8 cellular contexts compared by ENCODE assay signal in genomic region chr2:60553496-60553991, GRCh38. TPM values are rescaled to one million over a fixed set of nuclear protein-coding genes. Genes with fewer than 3 reads are reported as not detected.
DNase-seq lines count a peak whose midpoint lies in the region; FAIRE-seq and TF ChIP-seq lines count a peak whose summit lies in the region.

Gene BCL11A, minus strand, starts transcription at chr2:60553654. Its CDS starts 384 bp downstream, at chr2:60553270.

- DNase-seq in 8988T = peak; percentile 66
- DNase-seq in GM12891 (ENCODE audit: insufficient read length, low spot score) = no peak
- DNase-seq in MV-4-11 (lab: John Stamatoyannopoulos, UW) = peak; percentile 76
- peak; percentile 98 for DNase-seq in SK-N-DZ (ENCODE audit: low spot score)
- DNase-seq in H1 (ENCODE audit: low read depth in 1 of 2, low spot score in 2 of 2) = peak; percentile 66 to 71
- DNase-seq in middle frontal gyrus (ENCODE audit: extremely low spot score, low spot score) = no peak

- no peak for TF ChIP-seq RAD21 in H1 (IDR thresholded peaks at IDR 0.05 in 1 of 2, conservative IDR thresholded peaks at IDR 0.05 in 1 of 2; ENCODE audit: low read depth in 2 of 2, low read length in 2 of 2)

- no peak for TF ChIP-seq CTCF in H1 (IDR thresholded peaks at IDR 0.05; ENCODE audit: control extremely low read depth in 1 of 3, insufficient read depth in 1 of 3, low read depth in 1 of 3, low read length in 3 of 3)

- 0 out of 2 replicates have a peak within 1 kb of the TSS, but pooled peaks have one; percentile 43 for H3K27ac ChIP-seq in H1 (ENCODE audit: low read depth, low read length)
- no peak within 1 kb of the TSS for H3K27ac ChIP-seq in mesodermal cell (ENCODE audit: low read depth, low read length, severe bottlenecking)
- no peak within 1 kb of the TSS for H3K27ac ChIP-seq in urinary bladder (ENCODE audit: low read depth)

- no peak within 1 kb of the TSS for H3K14ac ChIP-seq in H1 (ENCODE audit: insufficient read length)

- WGBS in H1 (ENCODE audit: extremely low coverage in 1 of 2, insufficient coverage in 1 of 2, insufficient read length in 1 of 2, insufficient replicate concordance in 2 of 2, low coverage in 1 of 2, low lambda C conversion rate in 2 of 2, missing lambda C conversion rate in 1 of 2), 2 experiments = 0% methylated on average over 6 of the region's 30 CpGs; no CpG with 5 or more reads in 1 of the 2 experiments
- 0 to 5% methylated on average over 6 to 9 of the region's 30 CpGs for WGBS in mesodermal cell (ENCODE audit: insufficient coverage in 2 of 2), 2 experiments
- WGBS in urinary bladder = under 1% methylated on average over 29 of the region's 30 CpGs

- H3K27me3 ChIP-seq in H1 (replicated peaks in 1 of 4; ENCODE audit: control insufficient read depth in 3 of 4, extremely low read depth in 1 of 4, insufficient read depth in 3 of 4, low read length in 3 of 4) = no peaks in the 10 kb centered on the region

- H2BK15ac ChIP-seq in H1 (ENCODE audit: low read length) = no peak within 1 kb of the TSS; the same call in 1 of the 2 replicates

- peak within 1 kb of the TSS; percentile 97 to 99 for H3K4me2 ChIP-seq in H1 (ENCODE audit: insufficient read depth in 1 of 2, low read depth in 2 of 2, low read length in 2 of 2)

- no peak for TF ChIP-seq EP300 in H1 (IDR thresholded peaks at IDR 0.05; ENCODE audit: borderline replicate concordance in 1 of 2, low read depth in 2 of 2, low read length in 2 of 2)

- no peak within 1 kb of the TSS for H2AFZ ChIP-seq in H1 (ENCODE audit: low read length)

- peaks cover 0 to 1% of the 10 kb centered on the region in 2 experiments for H4K20me1 ChIP-seq in H1 (replicated peaks in 1 of 2; ENCODE audit: control insufficient read depth in 1 of 2, insufficient read depth in 2 of 2, low read length in 2 of 2)

- peak; percentile 51 for FAIRE-seq in GM12891 (lab: Jason Lieb, UNC)
- no peak for FAIRE-seq in H1 (lab: Jason Lieb, UNC)

- peak within 1 kb of the TSS; percentile 54 for H4K5ac ChIP-seq in H1 (ENCODE audit: insufficient read length, low read depth, low read length)

- peak within 1 kb of the TSS; percentile 77 for H4K8ac ChIP-seq in H1 (ENCODE audit: extremely low read depth, insufficient read depth, low read length)

- H2BK12ac ChIP-seq in H1 (ENCODE audit: low read depth, low read length) = no peak within 1 kb of the TSS

- H3K56ac ChIP-seq in H1 (replicated peaks; ENCODE audit: insufficient read length, low read depth, low read length) = peak within 1 kb of the TSS; percentile 72

- no peak within 1 kb of the TSS for H2AK5ac ChIP-seq in H1 (ENCODE audit: low read depth, low read length)

- peak within 1 kb of the TSS; percentile 52 to 85 (median 78) for H3K9ac ChIP-seq in H1 (replicated peaks in 1 of 4; ENCODE audit: extremely low read depth in 1 of 4, low read depth in 3 of 4, low read length in 3 of 4)

- H2BK20ac ChIP-seq in H1 (ENCODE audit: low read length) = no peak within 1 kb of the TSS

- H2BK5ac ChIP-seq in H1 (ENCODE audit: low read depth, low read length) = peak within 1 kb of the TSS; percentile 88; the same call in 1 of the 2 replicates

- peak within 1 kb of the TSS; percentile 83 to 96 (median 88) for H3K4me3 ChIP-seq in H1 (ENCODE audit: extremely low read depth in 1 of 4, insufficient read depth in 2 of 4, low read depth in 3 of 4, low read length in 4 of 4)
- peak within 1 kb of the TSS; percentile 70 for H3K4me3 ChIP-seq in mesodermal cell (ENCODE audit: extremely low read depth, insufficient read depth, low read length, poor library complexity, severe bottlenecking)
- H3K4me3 ChIP-seq in urinary bladder (ENCODE audit: low read depth, low read length) = peak within 1 kb of the TSS; percentile 47

- H3K18ac ChIP-seq in H1 (ENCODE audit: extremely low read depth, low read length) = peak within 1 kb of the TSS; percentile 95

- H4K91ac ChIP-seq in H1 (replicated peaks; ENCODE audit: insufficient read length, low read length) = peak within 1 kb of the TSS; percentile 48

- no peak within 1 kb of the TSS for H3K23ac ChIP-seq in H1 (ENCODE audit: insufficient read length)

- H3K9me3 ChIP-seq in H1 (ENCODE audit: insufficient read depth in 2 of 2, low read depth in 1 of 2, low read length in 1 of 2) = no peaks in the 10 kb centered on the region
- no peaks in the 10 kb centered on the region for H3K9me3 ChIP-seq in mesodermal cell (ENCODE audit: control insufficient read depth, low read length)

- TF ChIP-seq POLR2A in GM12891 (IDR thresholded peaks at IDR 0.05; ENCODE audit: low read depth, low read length) (no peak), H1 (IDR thresholded peaks at IDR 0.05; ENCODE audit: control extremely low read depth in 1 of 2, low read depth in 2 of 2, low read length in 2 of 2) (no peak)

- no peaks in the 10 kb centered on the region for H3K79me1 ChIP-seq in H1 (ENCODE audit: low read depth, low read length)

- CTCF ChIA-PET in H1 (lab: Charles Lee; ENCODE audit: partially characterized antibody) = no interaction called here

- peaks cover 42% of the 10 kb centered on the region for H3K23me2 ChIP-seq in H1 (ENCODE audit: low read depth, low read length)

- no peaks in the 10 kb centered on the region for H3K36me3 ChIP-seq in H1 (ENCODE audit: control insufficient read depth in 2 of 4, insufficient read depth in 4 of 4, low read length in 3 of 4)
- no peaks in the 10 kb centered on the region for H3K36me3 ChIP-seq in mesodermal cell (ENCODE audit: control insufficient read depth, insufficient read depth, low read length)
- H3K36me3 ChIP-seq in urinary bladder (ENCODE audit: insufficient read depth) = no peaks in the 10 kb centered on the region

- peaks cover 0 to 34% of the 10 kb centered on the region in 2 experiments; a peak in 3 of 4 replicates for H3K79me2 ChIP-seq in H1 (ENCODE audit: control insufficient read depth in 1 of 2, insufficient read depth in 2 of 2, low read length in 2 of 2)

- no peak within 1 kb of the TSS for H2BK120ac ChIP-seq in H1 (replicated peaks; ENCODE audit: low read depth, low read length)

- POLR2A ChIA-PET in H1 (lab: Charles Lee; ENCODE audit: partially characterized antibody) = interaction anchor here (0.9 to 1.3 kb wide), 4 partner anchors 16 to 88 kb away, joined by 3 to 6 read pairs (median 6); no protein-coding TSS in a partner anchor

- H3K4me1 ChIP-seq in H1 (replicated peaks in 1 of 4; ENCODE audit: control insufficient read depth in 3 of 4, insufficient read depth in 4 of 4, low read length in 3 of 4) (peaks cover 0 to 4% (median under 1%) of the 10 kb centered on the region in 4 experiments; a peak in 4 of 7 replicates), mesodermal cell (ENCODE audit: control insufficient read depth, insufficient read depth, low read length, poor library complexity, severe bottlenecking) (peaks cover 17% of the 10 kb centered on the region), urinary bladder (ENCODE audit: insufficient read depth) (peaks cover 2% of the 10 kb centered on the region)

- H3K4ac ChIP-seq in H1 (replicated peaks; ENCODE audit: insufficient read length, low read depth, low read length) = no peak within 1 kb of the TSS

TF ChIP-seq in GM12891, 5 proteins besides CTCF, POLR2A, EP300 and RAD21:
- TF ChIP-seq SPI1 (IDR thresholded peaks at IDR 0.05; ENCODE audit: low read depth, low read length) (no peak), TAF1 (IDR thresholded peaks at IDR 0.05; ENCODE audit: low read depth, low read length) (0 out of 2 replicates have a peak, but pooled peaks have one; percentile 17)

TF ChIP-seq in H1, 55 proteins besides CTCF, POLR2A, EP300 and RAD21 (continues in another document):
- TF ChIP-seq SIN3A (conservative IDR thresholded peaks at IDR 0.05 in 1 of 2, IDR thresholded peaks at IDR 0.05 in 1 of 2; ENCODE audit: low read depth in 1 of 2, low read length in 2 of 2) (peak; percentile 13 to 89; a peak in 2 of 4 replicates), TAF1 (IDR thresholded peaks at IDR 0.05; ENCODE audit: low read depth, low read length) (peak; percentile 50; the same call in 1 of the 2 replicates), HDAC2 (IDR thresholded peaks at IDR 0.05; ENCODE audit: borderline replicate concordance in 1 of 2, low read depth in 2 of 2, low read length in 2 of 2) (peak in 1 of 2 experiments; percentile 51; a peak in 1 of 4 replicates), JUN (IDR thresholded peaks at IDR 0.05; ENCODE audit: low read depth, low read length) (no peak), BRCA1 (IDR thresholded peaks at IDR 0.05; ENCODE audit: low read depth, low read length) (no peak), CREB1 (IDR thresholded peaks at IDR 0.05) (peak; percentile 87), ATF2 (IDR thresholded peaks at IDR 0.05; ENCODE audit: low read length) (no peak), MAFK (IDR thresholded peaks at IDR 0.05; ENCODE audit: low read depth, low read length) (no peak), CHD1 (IDR thresholded peaks at IDR 0.05; ENCODE audit: low read depth, low read length) (peak; percentile 23; the same call in 1 of the 2 replicates), EZH2 (IDR thresholded peaks at IDR 0.05; ENCODE audit: low read depth, low read length, severe bottlenecking) (no peak), RFX5 (IDR thresholded peaks at IDR 0.05; ENCODE audit: borderline replicate concordance, low read depth, low read length) (no peak)

RNA-seq across cellular contexts. Expression of gene BCL11A, which starts in this region (rescaled TPM):
- polyA plus RNA-seq in GM12891 (2012; ENCODE audit: low read depth, missing spikeins) = 10.6 TPM
- polyA plus RNA-seq in SK-N-DZ (2014; cell fraction: cytosol; rRNA removed) = 12.0 and 17.2 TPM in 2 replicates
- 20.7 and 24.1 TPM in 2 replicates for polyA plus RNA-seq in SK-N-DZ (2014; cell fraction: nucleus; rRNA removed)
- total RNA-seq in H1 (2021; fragmentation: NEBNext Ultra II Directional; extraction: Animal tissue kit (Norgen Biotek cat#: 25700)) = 59.3 and 61.3 TPM in 2 replicates
- polyA plus RNA-seq in H1 (2011; rRNA removed) (11.9 and 12.2 TPM in 2 replicates), urinary bladder (2.4 TPM)
- 12.9 TPM for polyA plus RNA-seq in H1 (2011; cell fraction: cytosol; rRNA removed)
- 22.4 TPM for polyA plus RNA-seq in H1 (2011; cell fraction: nucleus; rRNA removed)
- polyA plus RNA-seq in H1 (2012, experiment 1 of 2) = 23.1 to 35.1 TPM (median 27.2 TPM) in 4 replicates
- polyA plus RNA-seq in H1 (2012, experiment 2 of 2) = 25.7 TPM
- polyA plus RNA-seq in H1 (2013, experiment 1 of 2) = 28.0 TPM
- polyA plus RNA-seq in H1 (2013, experiment 2 of 2) = 29.7 TPM
- 38.6 and 49.0 TPM in 2 replicates for polyA minus RNA-seq in H1 (2011; rRNA and poly(A)+ RNA removed)
- polyA minus RNA-seq in H1 (2011; cell fraction: cytosol; rRNA and poly(A)+ RNA removed) = 30.3 TPM
- polyA minus RNA-seq in H1 (2011; cell fraction: nucleus; rRNA and poly(A)+ RNA removed) = 83.2 TPM
- 11.3 TPM for polyA plus RNA-seq in mesodermal cell (2013, experiment 1 of 2)
- polyA plus RNA-seq in mesodermal cell (2013, experiment 2 of 2) = 11.6 TPM
- 10.9 TPM for total RNA-seq in urinary bladder

Comparison
In these comparisons a context has a peak if more than half of its experiments do, and no peak if none do; other contexts are left out.
1. DNase-seq: peak in 8988T (single experiment), MV-4-11 (single experiment), SK-N-DZ (single experiment) and H1 (2 of 2); none in GM12891 (single experiment) and middle frontal gyrus (single experiment).
2. Peak in every context shown above with its lines, with median percentiles within 50 percentile points of each other: H3K4me3 ChIP-seq.